Comparison of ENCODE assay signal across 1 cellular context in the genomic region with DNA sequence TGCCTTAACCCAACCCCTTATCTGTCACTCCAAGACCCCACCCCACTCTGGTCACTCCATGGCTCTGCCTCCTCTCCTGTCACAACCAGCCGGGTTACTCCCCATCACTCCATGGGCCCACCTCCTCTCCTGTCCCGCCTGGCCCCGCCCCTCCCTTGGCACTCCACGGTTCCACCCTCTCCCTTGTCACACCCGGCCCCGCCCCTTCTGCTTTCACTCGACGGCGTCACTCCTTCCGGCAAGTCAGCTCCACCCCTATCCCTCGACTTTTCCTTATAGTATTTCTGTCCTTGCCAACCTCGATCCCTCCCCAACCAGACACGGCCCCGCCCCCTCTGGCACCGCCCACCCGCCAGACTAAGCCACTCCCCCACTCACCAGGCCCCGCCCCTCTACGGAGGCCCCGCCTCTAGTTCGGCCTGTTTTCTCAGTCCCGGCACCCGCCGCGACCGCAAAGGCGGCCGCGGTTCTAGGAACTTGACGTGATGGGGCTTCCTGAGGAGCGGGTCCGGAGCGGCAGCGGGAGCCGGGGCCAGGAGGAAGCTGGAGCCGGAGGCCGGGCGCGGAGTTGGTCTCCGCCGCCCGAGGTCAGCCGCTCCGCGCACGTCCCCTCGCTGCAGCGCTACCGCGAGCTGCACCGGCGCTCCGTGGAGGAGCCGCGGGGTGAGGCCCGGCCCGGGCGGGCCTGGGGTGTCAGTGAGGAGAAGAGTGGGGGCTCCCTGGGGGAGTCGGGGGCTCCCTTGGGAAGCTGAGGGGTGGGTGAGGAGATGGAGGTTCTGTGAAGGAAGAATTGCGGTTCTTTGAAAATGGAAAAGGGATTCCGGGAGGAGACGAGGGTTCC.
TF ChIP-seq lines count a peak whose summit lies in the region.

A gene with protein sequence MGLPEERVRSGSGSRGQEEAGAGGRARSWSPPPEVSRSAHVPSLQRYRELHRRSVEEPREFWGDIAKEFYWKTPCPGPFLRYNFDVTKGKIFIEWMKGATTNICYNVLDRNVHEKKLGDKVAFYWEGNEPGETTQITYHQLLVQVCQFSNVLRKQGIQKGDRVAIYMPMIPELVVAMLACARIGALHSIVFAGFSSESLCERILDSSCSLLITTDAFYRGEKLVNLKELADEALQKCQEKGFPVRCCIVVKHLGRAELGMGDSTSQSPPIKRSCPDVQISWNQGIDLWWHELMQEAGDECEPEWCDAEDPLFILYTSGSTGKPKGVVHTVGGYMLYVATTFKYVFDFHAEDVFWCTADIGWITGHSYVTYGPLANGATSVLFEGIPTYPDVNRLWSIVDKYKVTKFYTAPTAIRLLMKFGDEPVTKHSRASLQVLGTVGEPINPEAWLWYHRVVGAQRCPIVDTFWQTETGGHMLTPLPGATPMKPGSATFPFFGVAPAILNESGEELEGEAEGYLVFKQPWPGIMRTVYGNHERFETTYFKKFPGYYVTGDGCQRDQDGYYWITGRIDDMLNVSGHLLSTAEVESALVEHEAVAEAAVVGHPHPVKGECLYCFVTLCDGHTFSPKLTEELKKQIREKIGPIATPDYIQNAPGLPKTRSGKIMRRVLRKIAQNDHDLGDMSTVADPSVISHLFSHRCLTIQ (plus strand): TSS at position 452 of the 841 bp plus-strand sequence. CDS start 34 bp downstream, at position 486.

TF ChIP-seq in K562, 482 proteins besides CTCF, POLR2A, EP300 and RAD21 (continued from another document and continues in another):
- TF ChIP-seq TGIF2 (CRISPR knock-in tag; IDR thresholded peaks at IDR 0.05), result 0 out of 2 replicates have a peak, but pooled peaks have one; percentile 62
- TF ChIP-seq KDM1A (IDR thresholded peaks at IDR 0.05), result no peak
- no peak for TF ChIP-seq ZNF134 (CRISPR knock-in tag; conservative IDR thresholded peaks at IDR 0.05)
- TF ChIP-seq RBM22 (IDR thresholded peaks at IDR 0.05; ENCODE audit: low read depth, low read length, poor library complexity, severe bottlenecking), result no peak
- no peak for TF ChIP-seq SIX5 (IDR thresholded peaks at IDR 0.05; ENCODE audit: borderline replicate concordance in 1 of 2, insufficient read depth in 1 of 2, low read depth in 1 of 2, low read length in 2 of 2)
- TF ChIP-seq SUPT5H (IDR thresholded peaks at IDR 0.05), result peak; percentile 83
- no peak for TF ChIP-seq RHOXF2B (CRISPR knock-in tag; conservative IDR thresholded peaks at IDR 0.05)
- TF ChIP-seq ZBTB1 (CRISPR knock-in tag; IDR thresholded peaks at IDR 0.05; ENCODE audit: borderline replicate concordance, low read depth), result peak; percentile 96
- no peak for TF ChIP-seq ZC3H4 (CRISPR knock-in tag; IDR thresholded peaks at IDR 0.05; ENCODE audit: borderline replicate concordance)
- TF ChIP-seq, protein P1, sequence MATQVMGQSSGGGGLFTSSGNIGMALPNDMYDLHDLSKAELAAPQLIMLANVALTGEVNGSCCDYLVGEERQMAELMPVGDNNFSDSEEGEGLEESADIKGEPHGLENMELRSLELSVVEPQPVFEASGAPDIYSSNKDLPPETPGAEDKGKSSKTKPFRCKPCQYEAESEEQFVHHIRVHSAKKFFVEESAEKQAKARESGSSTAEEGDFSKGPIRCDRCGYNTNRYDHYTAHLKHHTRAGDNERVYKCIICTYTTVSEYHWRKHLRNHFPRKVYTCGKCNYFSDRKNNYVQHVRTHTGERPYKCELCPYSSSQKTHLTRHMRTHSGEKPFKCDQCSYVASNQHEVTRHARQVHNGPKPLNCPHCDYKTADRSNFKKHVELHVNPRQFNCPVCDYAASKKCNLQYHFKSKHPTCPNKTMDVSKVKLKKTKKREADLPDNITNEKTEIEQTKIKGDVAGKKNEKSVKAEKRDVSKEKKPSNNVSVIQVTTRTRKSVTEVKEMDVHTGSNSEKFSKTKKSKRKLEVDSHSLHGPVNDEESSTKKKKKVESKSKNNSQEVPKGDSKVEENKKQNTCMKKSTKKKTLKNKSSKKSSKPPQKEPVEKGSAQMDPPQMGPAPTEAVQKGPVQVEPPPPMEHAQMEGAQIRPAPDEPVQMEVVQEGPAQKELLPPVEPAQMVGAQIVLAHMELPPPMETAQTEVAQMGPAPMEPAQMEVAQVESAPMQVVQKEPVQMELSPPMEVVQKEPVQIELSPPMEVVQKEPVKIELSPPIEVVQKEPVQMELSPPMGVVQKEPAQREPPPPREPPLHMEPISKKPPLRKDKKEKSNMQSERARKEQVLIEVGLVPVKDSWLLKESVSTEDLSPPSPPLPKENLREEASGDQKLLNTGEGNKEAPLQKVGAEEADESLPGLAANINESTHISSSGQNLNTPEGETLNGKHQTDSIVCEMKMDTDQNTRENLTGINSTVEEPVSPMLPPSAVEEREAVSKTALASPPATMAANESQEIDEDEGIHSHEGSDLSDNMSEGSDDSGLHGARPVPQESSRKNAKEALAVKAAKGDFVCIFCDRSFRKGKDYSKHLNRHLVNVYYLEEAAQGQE (CRISPR knock-in tag; IDR thresholded peaks at IDR 0.05; ENCODE audit: low read depth), result peak; percentile 66; the same call in 1 of the 2 replicates
- no peak for TF ChIP-seq NFYB (IDR thresholded peaks at IDR 0.05; ENCODE audit: extremely low read depth, insufficient read length)
- no peak for TF ChIP-seq ZNF347 (CRISPR knock-in tag; IDR thresholded peaks at IDR 0.05; ENCODE audit: low read depth)
- no peak for TF ChIP-seq HDAC6 (IDR thresholded peaks at IDR 0.05; ENCODE audit: low read depth, low read length)
- TF ChIP-seq, protein P2, sequence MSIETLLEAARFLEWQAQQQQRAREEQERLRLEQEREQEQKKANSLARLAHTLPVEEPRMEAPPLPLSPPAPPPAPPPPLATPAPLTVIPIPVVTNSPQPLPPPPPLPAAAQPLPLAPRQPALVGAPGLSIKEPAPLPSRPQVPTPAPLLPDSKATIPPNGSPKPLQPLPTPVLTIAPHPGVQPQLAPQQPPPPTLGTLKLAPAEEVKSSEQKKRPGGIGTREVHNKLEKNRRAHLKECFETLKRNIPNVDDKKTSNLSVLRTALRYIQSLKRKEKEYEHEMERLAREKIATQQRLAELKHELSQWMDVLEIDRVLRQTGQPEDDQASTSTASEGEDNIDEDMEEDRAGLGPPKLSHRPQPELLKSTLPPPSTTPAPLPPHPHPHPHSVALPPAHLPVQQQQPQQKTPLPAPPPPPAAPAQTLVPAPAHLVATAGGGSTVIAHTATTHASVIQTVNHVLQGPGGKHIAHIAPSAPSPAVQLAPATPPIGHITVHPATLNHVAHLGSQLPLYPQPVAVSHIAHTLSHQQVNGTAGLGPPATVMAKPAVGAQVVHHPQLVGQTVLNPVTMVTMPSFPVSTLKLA (conservative IDR thresholded peaks at IDR 0.05), result peak; percentile 3 to 57; a peak in 2 of 4 replicates
- TF ChIP-seq, protein P3, sequence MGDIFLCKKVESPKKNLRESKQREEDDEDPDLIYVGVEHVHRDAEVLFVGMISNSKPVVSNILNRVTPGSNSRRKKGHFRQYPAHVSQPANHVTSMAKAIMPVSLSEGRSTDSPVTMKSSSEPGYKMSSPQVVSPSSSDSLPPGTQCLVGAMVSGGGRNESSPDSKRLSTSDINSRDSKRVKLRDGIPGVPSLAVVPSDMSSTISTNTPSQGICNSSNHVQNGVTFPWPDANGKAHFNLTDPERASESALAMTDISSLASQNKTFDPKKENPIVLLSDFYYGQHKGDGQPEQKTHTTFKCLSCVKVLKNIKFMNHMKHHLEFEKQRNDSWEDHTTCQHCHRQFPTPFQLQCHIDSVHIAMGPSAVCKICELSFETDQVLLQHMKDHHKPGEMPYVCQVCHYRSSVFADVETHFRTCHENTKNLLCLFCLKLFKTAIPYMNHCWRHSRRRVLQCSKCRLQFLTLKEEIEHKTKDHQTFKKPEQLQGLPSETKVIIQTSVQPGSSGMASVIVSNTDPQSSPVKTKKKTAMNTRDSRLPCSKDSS (IDR thresholded peaks at IDR 0.05; ENCODE audit: low read depth, partially characterized antibody), result no peak
- TF ChIP-seq, protein P4, sequence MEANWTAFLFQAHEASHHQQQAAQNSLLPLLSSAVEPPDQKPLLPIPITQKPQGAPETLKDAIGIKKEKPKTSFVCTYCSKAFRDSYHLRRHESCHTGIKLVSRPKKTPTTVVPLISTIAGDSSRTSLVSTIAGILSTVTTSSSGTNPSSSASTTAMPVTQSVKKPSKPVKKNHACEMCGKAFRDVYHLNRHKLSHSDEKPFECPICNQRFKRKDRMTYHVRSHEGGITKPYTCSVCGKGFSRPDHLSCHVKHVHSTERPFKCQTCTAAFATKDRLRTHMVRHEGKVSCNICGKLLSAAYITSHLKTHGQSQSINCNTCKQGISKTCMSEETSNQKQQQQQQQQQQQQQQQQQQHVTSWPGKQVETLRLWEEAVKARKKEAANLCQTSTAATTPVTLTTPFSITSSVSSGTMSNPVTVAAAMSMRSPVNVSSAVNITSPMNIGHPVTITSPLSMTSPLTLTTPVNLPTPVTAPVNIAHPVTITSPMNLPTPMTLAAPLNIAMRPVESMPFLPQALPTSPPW (CRISPR knock-in tag; IDR thresholded peaks at IDR 0.05), result peak; percentile 73
- TF ChIP-seq ZNF444 (CRISPR knock-in tag; IDR thresholded peaks at IDR 0.05), result no peak
- no peak for TF ChIP-seq ZNF561 (CRISPR knock-in tag; conservative IDR thresholded peaks at IDR 0.05)
- TF ChIP-seq GTF2E2 (tag; IDR thresholded peaks at IDR 0.05), result peak; percentile 23; the same call in 1 of the 2 replicates
- peak; percentile 29 for TF ChIP-seq HMGN3 (IDR thresholded peaks at IDR 0.05; ENCODE audit: borderline replicate concordance, extremely low read depth, insufficient read length, low read depth, low read length)
- no peak for TF ChIP-seq FOXM1 (IDR thresholded peaks at IDR 0.05; ENCODE audit: low read depth)
- TF ChIP-seq FOXM1 (CRISPR knock-in tag; IDR thresholded peaks at IDR 0.05; ENCODE audit: low read depth), result no peak
- TF ChIP-seq HDGF (IDR thresholded peaks at IDR 0.05), result peak; percentile 98
- TF ChIP-seq RBBP5 (IDR thresholded peaks at IDR 0.05; ENCODE audit: borderline replicate concordance, insufficient read depth, low read length, poor library complexity, severe bottlenecking), result peak; percentile 88
- no peak for TF ChIP-seq EGR1 (conservative IDR thresholded peaks at IDR 0.05)
- TF ChIP-seq, protein P5, sequence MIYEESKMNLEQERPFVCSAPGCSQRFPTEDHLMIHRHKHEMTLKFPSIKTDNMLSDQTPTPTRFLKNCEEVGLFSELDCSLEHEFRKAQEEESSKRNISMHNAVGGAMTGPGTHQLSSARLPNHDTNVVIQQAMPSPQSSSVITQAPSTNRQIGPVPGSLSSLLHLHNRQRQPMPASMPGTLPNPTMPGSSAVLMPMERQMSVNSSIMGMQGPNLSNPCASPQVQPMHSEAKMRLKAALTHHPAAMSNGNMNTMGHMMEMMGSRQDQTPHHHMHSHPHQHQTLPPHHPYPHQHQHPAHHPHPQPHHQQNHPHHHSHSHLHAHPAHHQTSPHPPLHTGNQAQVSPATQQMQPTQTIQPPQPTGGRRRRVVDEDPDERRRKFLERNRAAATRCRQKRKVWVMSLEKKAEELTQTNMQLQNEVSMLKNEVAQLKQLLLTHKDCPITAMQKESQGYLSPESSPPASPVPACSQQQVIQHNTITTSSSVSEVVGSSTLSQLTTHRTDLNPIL (CRISPR knock-in tag; IDR thresholded peaks at IDR 0.05), result no peak
- TF ChIP-seq, protein P6, sequence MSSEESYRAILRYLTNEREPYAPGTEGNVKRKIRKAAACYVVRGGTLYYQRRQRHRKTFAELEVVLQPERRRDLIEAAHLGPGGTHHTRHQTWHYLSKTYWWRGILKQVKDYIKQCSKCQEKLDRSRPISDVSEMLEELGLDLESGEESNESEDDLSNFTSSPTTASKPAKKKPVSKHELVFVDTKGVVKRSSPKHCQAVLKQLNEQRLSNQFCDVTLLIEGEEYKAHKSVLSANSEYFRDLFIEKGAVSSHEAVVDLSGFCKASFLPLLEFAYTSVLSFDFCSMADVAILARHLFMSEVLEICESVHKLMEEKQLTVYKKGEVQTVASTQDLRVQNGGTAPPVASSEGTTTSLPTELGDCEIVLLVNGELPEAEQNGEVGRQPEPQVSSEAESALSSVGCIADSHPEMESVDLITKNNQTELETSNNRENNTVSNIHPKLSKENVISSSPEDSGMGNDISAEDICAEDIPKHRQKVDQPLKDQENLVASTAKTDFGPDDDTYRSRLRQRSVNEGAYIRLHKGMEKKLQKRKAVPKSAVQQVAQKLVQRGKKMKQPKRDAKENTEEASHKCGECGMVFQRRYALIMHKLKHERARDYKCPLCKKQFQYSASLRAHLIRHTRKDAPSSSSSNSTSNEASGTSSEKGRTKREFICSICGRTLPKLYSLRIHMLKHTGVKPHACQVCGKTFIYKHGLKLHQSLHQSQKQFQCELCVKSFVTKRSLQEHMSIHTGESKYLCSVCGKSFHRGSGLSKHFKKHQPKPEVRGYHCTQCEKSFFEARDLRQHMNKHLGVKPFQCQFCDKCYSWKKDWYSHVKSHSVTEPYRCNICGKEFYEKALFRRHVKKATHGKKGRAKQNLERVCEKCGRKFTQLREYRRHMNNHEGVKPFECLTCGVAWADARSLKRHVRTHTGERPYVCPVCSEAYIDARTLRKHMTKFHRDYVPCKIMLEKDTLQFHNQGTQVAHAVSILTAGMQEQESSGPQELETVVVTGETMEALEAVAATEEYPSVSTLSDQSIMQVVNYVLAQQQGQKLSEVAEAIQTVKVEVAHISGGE (CRISPR knock-in tag; IDR thresholded peaks at IDR 0.05), result 0 out of 6 replicates have a peak, but pooled peaks of 1 of the 3 experiments have one; percentile 43
- no peak for TF ChIP-seq ATF1 (CRISPR knock-in tag; IDR thresholded peaks at IDR 0.05)
- peak; percentile 63 for TF ChIP-seq ATF1 (tag; IDR thresholded peaks at IDR 0.05)
- no peak for TF ChIP-seq ETV5 (CRISPR knock-in tag; IDR thresholded peaks at IDR 0.05; ENCODE audit: low read depth)
- no peak for TF ChIP-seq ZNF143 (CRISPR knock-in tag; IDR thresholded peaks at IDR 0.05)
- TF ChIP-seq SIN3A (IDR thresholded peaks at IDR 0.05; ENCODE audit: borderline replicate concordance in 2 of 2, control insufficient read depth in 1 of 2, low read depth in 2 of 2, low read length in 2 of 2), result peak; percentile 22; a peak in 2 of 4 replicates
- no peak for TF ChIP-seq FUS (optimal IDR thresholded peaks at IDR 0.05; ENCODE audit: low read depth, low read length)
- no peak for TF ChIP-seq RCOR1 (IDR thresholded peaks at IDR 0.05; ENCODE audit: borderline replicate concordance in 1 of 2, low read depth in 2 of 2, low read length in 2 of 2)
- peak; percentile 75 for TF ChIP-seq KDM5B (IDR thresholded peaks at IDR 0.05; ENCODE audit: insufficient replicate concordance, low read depth, low read length)
- no peak for TF ChIP-seq ZFP1 (CRISPR knock-in tag; IDR thresholded peaks at IDR 0.05)
- 0 out of 2 replicates have a peak, but pooled peaks have one; percentile 82 for TF ChIP-seq HDAC2 (IDR thresholded peaks at IDR 0.05)
